9 cellular contexts compared by ENCODE assay signal in genomic region chr12:120228041-120228290, GRCh38. TPM values are rescaled to one million over a fixed set of nuclear protein-coding genes. Genes with fewer than 3 reads are reported as not detected.
DNase-seq lines count a peak whose midpoint lies in the region; ATAC-seq, FAIRE-seq and TF ChIP-seq lines count a peak whose summit lies in the region.
"Had no signal": no experiment of that assay in that cellular context is flagged by ENCODE, and none has a peak within 500 bp of the region (broad histone marks: within the 10 kb centered on the region; RNA-seq: fewer than 3 reads in every experiment).

No MANE protein-coding gene starts in this region.

- H3K4me3 ChIP-seq in kidney (ENCODE audit: low read length in 2 of 2) (peak overlapping the region in 1 of 2 donors; percentile 48), spleen (peak overlapping the region in 1 of 8 donors; percentile 55)
- H3K4me3 ChIP-seq: lung had no signal

- no peak for ATAC-seq in GM21526 (IDR thresholded peaks at IDR 0.05; ENCODE audit: low FRiP score, unreplicated experiment)
- ATAC-seq in HG02759 (IDR thresholded peaks at IDR 0.05; ENCODE audit: unreplicated experiment) = no peak

- peaks cover 81% of the 10 kb centered on the region for H3K4me1 Mint-ChIP-seq in activated CD4-positive, alpha-beta T cell treated with anti-CD3 and anti-CD28 coated beads, Interleukin-2, amount 10 ng/mL, durations not matched to agents 7 days and 5 days
- H3K4me1 Mint-ChIP-seq in activated CD4-positive, alpha-beta memory T cell treated with anti-CD3 and anti-CD28 coated beads, Interleukin-2, amount 10 ng/mL, durations not matched to agents 7 days and 5 days = peaks cover 80% of the 10 kb centered on the region

- POLR2A ChIA-PET in activated CD4-positive, alpha-beta T cell treated with anti-CD3 and anti-CD28 coated beads, Interleukin-2, amount 10 ng/mL, durations not matched to agents 7 days and 5 days (lab: Charles Lee) = interaction anchor here (0.6 to 3.7 kb wide), 4 partner anchors 27 to 63 kb away, joined by 3 to 24 read pairs (median 4); partner anchors contain the start of genes PXN and RNU4-2
- POLR2A ChIA-PET in activated CD4-positive, alpha-beta memory T cell treated with anti-CD3 and anti-CD28 coated beads, Interleukin-2, amount 10 ng/mL, durations not matched to agents 7 days and 5 days (lab: Charles Lee) = interaction anchor here (0.7 to 10.3 kb wide), 10 partner anchors 9 to 69 kb away, joined by 3 to 330 read pairs (median 6); partner anchors contain the start of genes PXN, RNU4-1, RNU4-2 and RPLP0

- no peak for DNase-seq in activated CD4-positive, alpha-beta T cell treated with anti-CD3 and anti-CD28 coated beads, Interleukin-2, amount 10 ng/mL, durations not matched to agents 7 days and 5 days
- no peak for DNase-seq in activated CD4-positive, alpha-beta T cell treated with anti-CD3 and anti-CD28 coated beads for 1 hour
- no peak for DNase-seq in activated CD4-positive, alpha-beta memory T cell treated with anti-CD3 and anti-CD28 coated beads, Interleukin-2, amount 10 ng/mL, durations not matched to agents 7 days and 5 days
- no peak for DNase-seq in kidney
- no peak for DNase-seq in spleen
- DNase-seq in stimulated activated CD8-positive, alpha-beta memory T cell treated with anti-CD3 and anti-CD28 coated beads, Interleukin-4, amount 100 ng/mL, for 48 hours = no peak

- no peaks in the 10 kb centered on the region for H3K27me3 Mint-ChIP-seq in activated CD4-positive, alpha-beta T cell treated with anti-CD3 and anti-CD28 coated beads, Interleukin-2, amount 10 ng/mL, durations not matched to agents 7 days and 5 days
- H3K27me3 Mint-ChIP-seq in activated CD4-positive, alpha-beta memory T cell treated with anti-CD3 and anti-CD28 coated beads, Interleukin-2, amount 10 ng/mL, durations not matched to agents 7 days and 5 days = no peaks in the 10 kb centered on the region

- 56 to 70% (median 61%) methylated on average over 3 of the region's 3 CpGs for WGBS in spleen, 5 donors

- TF ChIP-seq CTCF in kidney (IDR thresholded peaks at IDR 0.05; ENCODE audit: borderline replicate concordance, extremely low read depth, insufficient read depth) (no peak), spleen (IDR thresholded peaks at IDR 0.05 in 8 of 11, conservative IDR thresholded peaks at IDR 0.05 in 3 of 11) (no peak)

- peak overlapping the region; percentile 86 for H3K27ac Mint-ChIP-seq in activated CD4-positive, alpha-beta T cell treated with anti-CD3 and anti-CD28 coated beads, Interleukin-2, amount 10 ng/mL, durations not matched to agents 7 days and 5 days
- peak overlapping the region; percentile 22 for H3K27ac Mint-ChIP-seq in activated CD4-positive, alpha-beta memory T cell treated with anti-CD3 and anti-CD28 coated beads, Interleukin-2, amount 10 ng/mL, durations not matched to agents 7 days and 5 days

- CTCF ChIA-PET in activated CD4-positive, alpha-beta T cell treated with anti-CD3 and anti-CD28 coated beads, Interleukin-2, amount 10 ng/mL, durations not matched to agents 7 days and 5 days (lab: Charles Lee) = interaction anchor here (0.6 to 16.2 kb wide), 30 partner anchors 8 to 973 kb away, joined by 3 to 546 read pairs (median 6); partner anchors contain the start of genes PXN, RAB35, RNU4-1 and RNU4-2
- CTCF ChIA-PET in activated CD4-positive, alpha-beta memory T cell treated with anti-CD3 and anti-CD28 coated beads, Interleukin-2, amount 10 ng/mL, durations not matched to agents 7 days and 5 days (lab: Charles Lee) = interaction anchor here (0.5 to 9.7 kb wide), 30 partner anchors 8 to 629 kb away, joined by 3 to 561 read pairs (median 6); partner anchors contain the start of genes PXN, RAB35, RNU4-1 and RNU4-2

- H3K36me3 Mint-ChIP-seq in activated CD4-positive, alpha-beta T cell treated with anti-CD3 and anti-CD28 coated beads, Interleukin-2, amount 10 ng/mL, durations not matched to agents 7 days and 5 days (ENCODE audit: low read depth) = peaks cover 25% of the 10 kb centered on the region
- H3K36me3 Mint-ChIP-seq in activated CD4-positive, alpha-beta memory T cell treated with anti-CD3 and anti-CD28 coated beads, Interleukin-2, amount 10 ng/mL, durations not matched to agents 7 days and 5 days (ENCODE audit: low read depth) = peaks cover 50% of the 10 kb centered on the region

- peaks cover 10 to 17% of the 10 kb centered on the region in 2 donors for H3K36me3 ChIP-seq in kidney (ENCODE audit: control insufficient read depth in 1 of 2, insufficient read depth in 2 of 2, low read length in 2 of 2)
- H3K36me3 ChIP-seq in spleen = peaks cover 0 to 30% (median 15%) of the 10 kb centered on the region in 6 donors

- no peak for FAIRE-seq in kidney (lab: Jason Lieb, UNC)

- H3K27ac ChIP-seq in kidney (ENCODE audit: low read depth in 2 of 2, low read length in 2 of 2) (peak overlapping the region; percentile 84 to 92), spleen (peak overlapping the region in 6 of 8 donors; percentile 85 to 92 (median 88))

- no peaks in the 10 kb centered on the region for H3K9me3 Mint-ChIP-seq in activated CD4-positive, alpha-beta T cell treated with anti-CD3 and anti-CD28 coated beads, Interleukin-2, amount 10 ng/mL, durations not matched to agents 7 days and 5 days
- no peaks in the 10 kb centered on the region for H3K9me3 Mint-ChIP-seq in activated CD4-positive, alpha-beta memory T cell treated with anti-CD3 and anti-CD28 coated beads, Interleukin-2, amount 10 ng/mL, durations not matched to agents 7 days and 5 days

- intact Hi-C loops in kidney (cut with DNase I) = loop anchor here (5.0 kb wide), 1 partner anchor 34 kb away; no protein-coding TSS in a partner anchor
- intact Hi-C loops in spleen (cut with DNase I; ENCODE audit: low total_unique reads) = no loop called here

- H3K27me3 ChIP-seq in spleen (replicated peaks in 1 of 7) = peaks cover 0 to 45% (median 0%) of the 10 kb centered on the region in 7 donors

- H3K9me3 ChIP-seq in kidney (ENCODE audit: control insufficient read depth in 1 of 2, low read length in 2 of 2) (no peaks in the 10 kb centered on the region), spleen (no peaks in the 10 kb centered on the region)

- no peak overlapping the region for H3K4me3 Mint-ChIP-seq in activated CD4-positive, alpha-beta T cell treated with anti-CD3 and anti-CD28 coated beads, Interleukin-2, amount 10 ng/mL, durations not matched to agents 7 days and 5 days
- no peak overlapping the region for H3K4me3 Mint-ChIP-seq in activated CD4-positive, alpha-beta memory T cell treated with anti-CD3 and anti-CD28 coated beads, Interleukin-2, amount 10 ng/mL, durations not matched to agents 7 days and 5 days

- H3K4me1 ChIP-seq in kidney (ENCODE audit: control insufficient read depth in 1 of 2, insufficient read depth in 1 of 2, low read depth in 1 of 2, low read length in 2 of 2) = peaks cover 70 to 73% of the 10 kb centered on the region in 2 donors
- H3K4me1 ChIP-seq in spleen = peaks cover 71 to 97% (median 92%) of the 10 kb centered on the region in 6 donors

- H3K9ac ChIP-seq in kidney (ENCODE audit: low read length in 2 of 2) = peak overlapping the region in 1 of 2 donors; percentile 65

- TF ChIP-seq POLR2A in spleen (IDR thresholded peaks at IDR 0.05) = no peak

RNA-seq across cellular contexts. Expression of gene RPLP0, which starts 27.1 kb away (rescaled TPM):
- 1,000 to 10,000 TPM; 1,972 to 2,164 TPM for total RNA-seq in activated CD4-positive, alpha-beta T cell treated with anti-CD3 and anti-CD28 coated beads, Interleukin-2, amount 10 ng/mL, durations not matched to agents 7 days and 5 days
- total RNA-seq in activated CD4-positive, alpha-beta memory T cell treated with anti-CD3 and anti-CD28 coated beads, Interleukin-2, amount 10 ng/mL, durations not matched to agents 7 days and 5 days = 1,000 to 10,000 TPM; 1,823 to 1,853 TPM
- total RNA-seq in kidney = 1,384 TPM
- 1,654 TPM for polyA plus RNA-seq in kidney (ENCODE audit: insufficient read depth, low read depth, low replicate concordance)
- total RNA-seq in spleen = 1,000 to 10,000 TPM; 1,023 to 1,741 (median 1,286) TPM
- polyA plus RNA-seq in spleen = 1,000 to 10,000 TPM; 3,423 to 5,071 (median 3,908) TPM

RNA-seq across cellular contexts. Expression of gene GCN1, which starts 33.5 kb away (rescaled TPM):
- 10 to 100 TPM; 90.2 to 95.5 TPM for total RNA-seq in activated CD4-positive, alpha-beta T cell treated with anti-CD3 and anti-CD28 coated beads, Interleukin-2, amount 10 ng/mL, durations not matched to agents 7 days and 5 days
- 10 to 100 TPM; 86.0 to 94.3 TPM for total RNA-seq in activated CD4-positive, alpha-beta memory T cell treated with anti-CD3 and anti-CD28 coated beads, Interleukin-2, amount 10 ng/mL, durations not matched to agents 7 days and 5 days
- total RNA-seq in kidney (77.6 TPM), spleen (100 to 1,000 TPM in 4 of 7 donors, 10 to 100 TPM in 3; 91.6 to 131 (median 106) TPM)
- polyA plus RNA-seq in kidney (ENCODE audit: insufficient read depth, low read depth, low replicate concordance) (12.2 TPM), spleen (10 to 100 TPM; 10.4 to 22.1 (median 14.5) TPM)

RNA-seq across cellular contexts. Expression of gene PXN, which starts 37.6 kb away (rescaled TPM):
- total RNA-seq in activated CD4-positive, alpha-beta T cell treated with anti-CD3 and anti-CD28 coated beads, Interleukin-2, amount 10 ng/mL, durations not matched to agents 7 days and 5 days = 100 to 1,000 TPM; 201 to 236 TPM
- 100 to 1,000 TPM; 271 to 274 TPM for total RNA-seq in activated CD4-positive, alpha-beta memory T cell treated with anti-CD3 and anti-CD28 coated beads, Interleukin-2, amount 10 ng/mL, durations not matched to agents 7 days and 5 days
- total RNA-seq in kidney (133 TPM), spleen (100 to 1,000 TPM in 5 of 7 donors, 10 to 100 TPM in 2; 91.8 to 161 (median 149) TPM)
- polyA plus RNA-seq in kidney (ENCODE audit: insufficient read depth, low read depth, low replicate concordance) (57.1 TPM), spleen (10 to 100 TPM; 22.3 to 49.8 (median 35.6) TPM)
